8 cellular contexts compared by ENCODE assay signal in the genomic region with DNA sequence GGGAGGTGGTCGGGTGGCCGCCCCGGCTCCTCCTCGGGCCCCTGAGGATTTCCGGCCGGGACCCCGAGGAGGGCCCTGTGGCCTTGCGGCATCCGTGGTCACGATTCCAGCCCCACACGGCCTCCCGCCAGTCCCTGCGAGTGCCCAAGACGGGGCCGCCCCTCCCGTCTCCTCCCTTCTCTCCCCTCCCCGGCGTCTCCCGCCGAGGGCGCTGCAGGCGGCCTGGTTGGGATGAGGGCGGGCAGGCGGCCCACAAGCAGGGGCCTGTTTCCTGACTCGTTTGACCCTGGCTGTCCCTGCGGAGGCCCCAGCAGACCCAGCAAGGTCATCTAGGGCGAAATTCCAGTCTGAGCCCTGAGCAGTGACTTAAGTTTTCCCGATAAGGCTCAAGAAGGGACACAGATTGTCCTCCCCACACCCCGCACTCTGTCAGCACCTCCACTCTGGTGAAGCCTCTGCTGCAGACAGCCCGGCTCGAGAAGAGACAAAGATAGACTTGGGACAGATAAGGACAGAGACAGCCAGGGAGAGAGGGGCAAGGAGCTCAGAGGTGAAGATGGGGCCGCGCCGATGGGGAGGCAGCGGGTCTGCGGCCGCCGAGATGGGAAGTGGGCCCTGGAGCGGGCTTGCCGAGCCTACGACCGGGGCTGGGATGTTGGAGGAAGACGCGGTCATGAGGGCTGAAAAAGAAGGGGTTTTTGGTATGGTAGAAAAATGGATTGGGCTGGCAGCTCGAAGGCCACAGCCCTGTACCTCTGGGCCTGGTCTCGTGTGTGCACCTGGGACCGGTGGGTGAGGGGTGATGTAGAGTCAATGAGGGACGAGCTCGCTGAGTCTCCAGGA.
DNase-seq lines count a peak whose midpoint lies in the region; ATAC-seq and TF ChIP-seq lines count a peak whose summit lies in the region.

No MANE protein-coding gene starts in this region.

- ATAC-seq in HG02973 (IDR thresholded peaks at IDR 0.05; ENCODE audit: unreplicated experiment) = peak; percentile 22

- H3K4me1 Mint-ChIP-seq in endothelial cell (ENCODE audit: unreplicated experiment) = peaks cover 36% of the 10 kb centered on the region

- no peak overlapping the region for H3K27ac Mint-ChIP-seq in endothelial cell (ENCODE audit: unreplicated experiment)

- TF ChIP-seq CTCF in endothelial cell (IDR thresholded peaks at IDR 0.05; ENCODE audit: unreplicated experiment) = no peak

- H3K9me3 Mint-ChIP-seq in endothelial cell (ENCODE audit: unreplicated experiment) = no peaks in the 10 kb centered on the region

- H3K36me3 Mint-ChIP-seq in endothelial cell (ENCODE audit: low read depth, unreplicated experiment) = peaks cover 10% of the 10 kb centered on the region

- peak overlapping the region; percentile 85 for H3K4me3 Mint-ChIP-seq in endothelial cell (ENCODE audit: unreplicated experiment)

- peak; percentile 66 for DNase-seq in NCI-H82 (lab: John Stamatoyannopoulos, UW)
- no peak for DNase-seq in NCI-H82 treated with DMSO at 0.1 percent for 48 hours (lab: John Stamatoyannopoulos, UW; ENCODE audit: unreplicated experiment)
- DNase-seq in NCI-H460 (ENCODE audit: extremely low read depth, low read depth) = peak; percentile 55
- peak; percentile 17 for DNase-seq in activated T-cell treated with anti-CD3 and anti-CD28 coated beads for 1 hour (ENCODE audit: low read depth)
- peak; percentile 64 for DNase-seq in endothelial cell (ENCODE audit: low spot score)
- DNase-seq in midbrain (lab: John Stamatoyannopoulos, UW) = peak; percentile 38
- peak in 4 of 6 experiments; percentile 23 to 51 (median 45) for DNase-seq in stimulated activated naive CD4-positive, alpha-beta T cell (lab: John Stamatoyannopoulos, UW)

- peaks cover 17% of the 10 kb centered on the region for H3K27me3 Mint-ChIP-seq in endothelial cell (ENCODE audit: unreplicated experiment)
